In the genomic region with DNA sequence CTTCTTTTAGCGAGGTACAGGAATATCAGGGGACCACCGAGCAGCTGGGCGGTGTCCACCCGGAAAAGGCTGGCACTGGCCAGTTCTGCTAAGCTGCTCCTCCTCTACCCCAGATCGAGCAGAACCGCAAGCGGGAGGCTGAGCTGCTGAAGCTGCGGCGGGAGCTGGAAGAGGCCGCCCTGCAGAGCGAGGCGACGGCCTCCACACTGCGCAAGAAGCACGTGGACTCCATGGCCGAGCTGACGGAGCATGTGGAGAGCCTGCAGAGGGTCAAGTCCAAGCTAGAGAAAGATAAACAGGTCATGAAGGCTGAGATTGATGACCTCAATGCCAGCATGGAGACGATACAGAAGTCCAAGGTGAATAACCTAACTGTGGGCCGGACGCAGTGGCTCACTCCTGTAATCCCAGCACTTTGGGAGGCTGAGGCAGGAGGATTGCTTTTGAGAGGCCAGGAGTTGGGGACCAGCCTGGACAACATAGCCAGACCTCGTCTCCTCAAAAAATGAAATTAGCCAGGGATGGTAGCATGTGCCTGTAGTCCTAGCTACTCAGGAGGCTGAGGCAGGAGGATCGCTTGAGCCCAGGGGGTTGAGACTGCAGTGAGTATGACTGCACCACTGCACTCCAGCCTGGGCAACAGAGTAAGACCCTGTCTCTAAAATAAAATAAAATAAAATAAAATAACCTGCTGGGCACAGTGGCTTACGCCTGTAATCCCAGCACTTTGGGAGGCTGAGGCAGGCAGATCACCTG, we compare ENCODE assay signal across 33 cellular contexts. TPM values are rescaled to one million over a fixed set of nuclear protein-coding genes. Genes with fewer than 3 reads are reported as not detected.
"Had no signal": no experiment of that assay in that cellular context is flagged by ENCODE, and none has a peak within 500 bp of the region (broad histone marks: within the 10 kb centered on the region; RNA-seq: fewer than 3 reads in every experiment).

No MANE protein-coding gene starts in this region.

- H3K27ac ChIP-seq: neural progenitor cell, ovary, parathyroid adenoma, psoas muscle, skin epidermis, spleen, stomach, thoracic aorta, thyroid gland, tibial nerve, upper lobe of left lung, vagina had no signal

- H3K27ac Mint-ChIP-seq: natural killer cell; nephron; neural progenitor cell; progenitor cell of endocrine pancreas; stimulated activated effector memory CD8-positive, alpha-beta T cell treated with anti-CD3 and anti-CD28 coated beads, Interleukin-12 subunit alpha, Interleukin-12 subunit beta, amount 100 ng/mL, for 72 hours; stimulated activated naive B cell treated with anti-CD40 and anti-IgM and Interleukin-4, amounts not matched to agents 10 μg/mL and 1 μg/mL and 100 μg/mL, for 72 hours; stimulated activated naive CD8-positive, alpha-beta T cell treated with anti-CD3 and anti-CD28 coated beads, Interleukin-15, Interleukin-2, amounts not matched to agents 100 ng/mL and 50 ng/mL, for 24 hours had no signal

- H3K27me3 Mint-ChIP-seq: stimulated activated naive B cell treated with anti-CD40 and anti-IgM and Interleukin-4, amounts not matched to agents 10 μg/mL and 1 μg/mL and 100 μg/mL, for 72 hours; stimulated activated naive CD8-positive, alpha-beta T cell treated with anti-CD3 and anti-CD28 coated beads, Interleukin-15, Interleukin-2, amounts not matched to agents 100 ng/mL and 50 ng/mL, for 24 hours had no signal

- DNase-seq: natural killer cell; occipital lobe; ovary; psoas muscle; right cardiac atrium; spleen; stimulated activated CD4-positive, alpha-beta T cell treated with anti-CD3 and anti-CD28 coated beads, Interleukin-12 subunit alpha, Interleukin-12 subunit beta, amount 100 ng/mL, for 4 hours; stimulated activated CD4-positive, alpha-beta T cell treated with anti-CD3 and anti-CD28 coated beads, Interleukin-1b, Interleukin-23, amount 100 ng/mL, for 48 hours; stimulated activated CD4-positive, alpha-beta T cell treated with anti-CD3 and anti-CD28 coated beads, Interleukin-4, amount 100 ng/mL, for 1 hour; stimulated activated naive B cell treated with anti-CD40 and anti-IgM and Interleukin-4, amounts not matched to agents 10 μg/mL and 1 μg/mL and 100 μg/mL, for 72 hours; stimulated activated naive CD4-positive, alpha-beta T cell treated with Interleukin-2 at 50 U/mL for 16 hours; stomach; thyroid gland; trophoblast cell; upper lobe of left lung had no signal

- H3K4me3 Mint-ChIP-seq: natural killer cell; nephron; neural progenitor cell; stimulated activated effector memory CD8-positive, alpha-beta T cell treated with anti-CD3 and anti-CD28 coated beads, Interleukin-12 subunit alpha, Interleukin-12 subunit beta, amount 100 ng/mL, for 72 hours; stimulated activated naive B cell treated with anti-CD40 and anti-IgM and Interleukin-4, amounts not matched to agents 10 μg/mL and 1 μg/mL and 100 μg/mL, for 72 hours; stimulated activated naive CD8-positive, alpha-beta T cell treated with anti-CD3 and anti-CD28 coated beads, Interleukin-15, Interleukin-2, amounts not matched to agents 100 ng/mL and 50 ng/mL, for 24 hours had no signal

- H3K9ac ChIP-seq: neural progenitor cell, parathyroid adenoma had no signal

- ATAC-seq: natural killer cell; psoas muscle; right cardiac atrium; sciatic nerve; stimulated activated effector memory CD8-positive, alpha-beta T cell treated with anti-CD3 and anti-CD28 coated beads, Interleukin-12 subunit alpha, Interleukin-12 subunit beta, amount 100 ng/mL, for 72 hours; stimulated activated naive B cell treated with anti-CD40 and anti-IgM and Interleukin-4, amounts not matched to agents 10 μg/mL and 1 μg/mL and 100 μg/mL, for 72 hours had no signal

- H3K4me3 ChIP-seq: neural progenitor cell, ovary, psoas muscle, skin epidermis, smooth muscle cell, spleen, stomach, thoracic aorta, thyroid gland, tibial nerve, upper lobe of left lung, vagina had no signal

- H3K36me3 ChIP-seq: neural progenitor cell, ovary, spleen, stomach, thoracic aorta, thyroid gland, upper lobe of left lung, vagina had no signal

- H3K36me3 Mint-ChIP-seq: natural killer cell; neural progenitor cell; stimulated activated effector memory CD8-positive, alpha-beta T cell treated with anti-CD3 and anti-CD28 coated beads, Interleukin-12 subunit alpha, Interleukin-12 subunit beta, amount 100 ng/mL, for 72 hours had no signal

- H3K4me1 Mint-ChIP-seq: natural killer cell; nephron; neural progenitor cell; stimulated activated effector memory CD8-positive, alpha-beta T cell treated with anti-CD3 and anti-CD28 coated beads, Interleukin-12 subunit alpha, Interleukin-12 subunit beta, amount 100 ng/mL, for 72 hours; stimulated activated naive B cell treated with anti-CD40 and anti-IgM and Interleukin-4, amounts not matched to agents 10 μg/mL and 1 μg/mL and 100 μg/mL, for 72 hours had no signal

- H3K4me2 ChIP-seq: neural progenitor cell, smooth muscle cell had no signal

- H3K9me3 Mint-ChIP-seq: natural killer cell; nephron; neural progenitor cell; stimulated activated effector memory CD8-positive, alpha-beta T cell treated with anti-CD3 and anti-CD28 coated beads, Interleukin-12 subunit alpha, Interleukin-12 subunit beta, amount 100 ng/mL, for 72 hours; stimulated activated naive B cell treated with anti-CD40 and anti-IgM and Interleukin-4, amounts not matched to agents 10 μg/mL and 1 μg/mL and 100 μg/mL, for 72 hours; stimulated activated naive CD8-positive, alpha-beta T cell treated with anti-CD3 and anti-CD28 coated beads, Interleukin-15, Interleukin-2, amounts not matched to agents 100 ng/mL and 50 ng/mL, for 24 hours had no signal

- H3K9me3 ChIP-seq: ovary, psoas muscle, spleen, stomach, thoracic aorta, thyroid gland, tibial nerve, upper lobe of left lung, vagina had no signal

- H2AFZ ChIP-seq: neural progenitor cell, parathyroid adenoma had no signal

- H3K79me2 ChIP-seq: parathyroid adenoma had no signal

- H3K27me3 ChIP-seq: neural progenitor cell, ovary, spleen, stomach, thyroid gland, tibial nerve, upper lobe of left lung, vagina had no signal

- H3K4me1 ChIP-seq: neural progenitor cell, parathyroid adenoma, psoas muscle, spleen, thyroid gland, tibial nerve, upper lobe of left lung, vagina had no signal

- FAIRE-seq: urothelium cell line had no signal

RNA-seq across cellular contexts. Expression of gene MYH16, which starts 15.3 kb away (rescaled TPM):
- total RNA-seq: natural killer cell, occipital lobe, osteoblast, ovary, progenitor cell of endocrine pancreas, psoas muscle, right cardiac atrium, sciatic nerve, smooth muscle cell, spleen, subcutaneous adipose tissue, temporal lobe, thoracic aorta, thyroid gland, tibial nerve, ureter, vagina had no signal
- polyA plus RNA-seq: neural cell, ovary, psoas muscle, right cardiac atrium, smooth muscle cell, spleen had no signal
